In the genomic region with DNA sequence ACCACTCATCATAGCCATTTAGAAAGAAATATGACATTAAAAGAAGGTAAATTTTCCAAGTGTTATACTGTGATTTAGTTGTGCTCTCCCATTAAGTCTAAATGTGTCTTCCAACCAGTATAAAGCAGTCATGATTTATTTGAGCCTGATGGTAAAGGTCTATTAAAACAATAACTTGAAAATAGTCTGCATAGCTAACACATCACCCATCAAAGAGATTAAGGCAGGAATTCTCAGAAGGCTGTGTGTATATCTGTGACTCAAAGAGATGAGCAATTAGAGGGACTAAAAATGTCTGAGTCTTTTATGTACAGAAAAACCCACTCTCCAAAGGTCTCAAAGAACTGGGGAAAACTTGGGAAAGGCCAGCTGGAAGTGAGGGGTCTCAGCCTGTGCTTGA, we compare ENCODE assay signal across 18 cellular contexts.
DNase-seq lines count a peak whose midpoint lies in the region; ATAC-seq and TF ChIP-seq lines count a peak whose summit lies in the region.
"Had no signal": no experiment of that assay in that cellular context is flagged by ENCODE, and none has a peak within 500 bp of the region (broad histone marks: within the 10 kb centered on the region; RNA-seq: fewer than 3 reads in every experiment).

No MANE protein-coding gene starts in this region.

- intact Hi-C loops in colonic mucosa (cut with DNase I), result no loop called here

- H3K9ac ChIP-seq in colonic mucosa (ENCODE audit: low read depth in 2 of 2, low read length in 2 of 2), result no peak overlapping the region

- H3K9me3 Mint-ChIP-seq in HFFc6, result no peaks in the 10 kb centered on the region
- peaks cover 3% of the 10 kb centered on the region for H3K9me3 Mint-ChIP-seq in activated naive CD8-positive, alpha-beta T cell treated with anti-CD3 and anti-CD28 coated beads, Interleukin-2, amount 50 U/mL, for 24 hours
- H3K9me3 Mint-ChIP-seq in progenitor cell of endocrine pancreas (ENCODE audit: low read depth), result no peaks in the 10 kb centered on the region
- H3K9me3 Mint-ChIP-seq: activated T-helper 2 cell treated with anti-CD3 and anti-CD28 coated beads, Interferon-gamma antibody, Interleukin-2, Interleukin-4, amounts not matched to agents 10 μg/mL and 5 μg/mL and 100 μg/mL, durations not matched to agents 14 hours and 24 hours and 36 hours; brain had no signal

- peak; percentile 91 for DNase-seq in A172 (ENCODE audit: low spot score)
- DNase-seq in HFFc6, result peak; percentile 85
- peak; percentile 59 for DNase-seq in astrocyte of the hippocampus (ENCODE audit: low read depth, low spot score)
- DNase-seq in hepatic stellate cell (ENCODE audit: low spot score), result peak; percentile 7
- DNase-seq in COR-L47 (lab: John Stamatoyannopoulos, UW), result no peak
- no peak for DNase-seq in activated naive CD8-positive, alpha-beta T cell treated with anti-CD3 and anti-CD28 coated beads, Interleukin-2, amount 50 U/mL, for 24 hours
- DNase-seq in colonic mucosa, result no peak
- DNase-seq in progenitor cell of endocrine pancreas (ENCODE audit: low spot score, unreplicated experiment), result no peak
- DNase-seq: 8988T; activated CD8-positive, alpha-beta T cell treated with anti-CD3 and anti-CD28 coated beads, Interleukin-2, amount 10 ng/mL, durations not matched to agents 7 days and 5 days; kidney; mucosa of descending colon; NCI-H2029 treated with DMSO at 0.1 percent for 48 hours; NCI-H524 treated with DMSO at 0.1 percent for 48 hours; pancreas had no signal

- no peaks in the 10 kb centered on the region for H3K36me3 Mint-ChIP-seq in HFFc6 (ENCODE audit: low read depth)
- no peaks in the 10 kb centered on the region for H3K36me3 Mint-ChIP-seq in activated naive CD8-positive, alpha-beta T cell treated with anti-CD3 and anti-CD28 coated beads, Interleukin-2, amount 50 U/mL, for 24 hours (ENCODE audit: low read depth)
- no peaks in the 10 kb centered on the region for H3K36me3 Mint-ChIP-seq in progenitor cell of endocrine pancreas (ENCODE audit: insufficient read depth)
- H3K36me3 Mint-ChIP-seq: brain had no signal

- H3K36me3 ChIP-seq in colonic mucosa, result no peaks in the 10 kb centered on the region
- H3K36me3 ChIP-seq: pancreas had no signal

- no peaks in the 10 kb centered on the region for H3K27me3 Mint-ChIP-seq in HFFc6 (ENCODE audit: insufficient read depth)
- no peaks in the 10 kb centered on the region for H3K27me3 Mint-ChIP-seq in activated naive CD8-positive, alpha-beta T cell treated with anti-CD3 and anti-CD28 coated beads, Interleukin-2, amount 50 U/mL, for 24 hours
- H3K27me3 Mint-ChIP-seq in progenitor cell of endocrine pancreas, result no peaks in the 10 kb centered on the region

- H3K4me3 ChIP-seq in colonic mucosa, result no peak overlapping the region
- H3K4me3 ChIP-seq: mucosa of descending colon, pancreas had no signal

- no peak for TF ChIP-seq CTCF in HFFc6 (IDR thresholded peaks at IDR 0.05)
- no peak for TF ChIP-seq CTCF in colonic mucosa (IDR thresholded peaks at IDR 0.05)
- TF ChIP-seq CTCF in progenitor cell of endocrine pancreas (IDR thresholded peaks at IDR 0.05; ENCODE audit: unreplicated experiment), result no peak

- no peaks in the 10 kb centered on the region for H3K4me1 ChIP-seq in colonic mucosa
- H3K4me1 ChIP-seq: pancreas had no signal

- H3K9me3 ChIP-seq in colonic mucosa, result no peaks in the 10 kb centered on the region
- H3K9me3 ChIP-seq: mucosa of descending colon, pancreas had no signal

- H3K27me3 ChIP-seq in colonic mucosa, result no peaks in the 10 kb centered on the region
- H3K27me3 ChIP-seq: pancreas had no signal

- H3K4me1 Mint-ChIP-seq in HFFc6 (ENCODE audit: low read depth) (peaks cover 13% of the 10 kb centered on the region), progenitor cell of endocrine pancreas (ENCODE audit: low read depth) (peaks cover 9% of the 10 kb centered on the region)
- H3K4me1 Mint-ChIP-seq in activated naive CD8-positive, alpha-beta T cell treated with anti-CD3 and anti-CD28 coated beads, Interleukin-2, amount 50 U/mL, for 24 hours, result no peaks in the 10 kb centered on the region
- H3K4me1 Mint-ChIP-seq: brain had no signal

- no peak overlapping the region for H3K27ac ChIP-seq in colonic mucosa
- H3K27ac ChIP-seq: pancreas, VCaP had no signal

- H3K4me3 Mint-ChIP-seq in HFFc6 (peak overlapping the region; percentile 40), progenitor cell of endocrine pancreas (ENCODE audit: low read depth) (no peak overlapping the region)
- H3K4me3 Mint-ChIP-seq in activated naive CD8-positive, alpha-beta T cell treated with anti-CD3 and anti-CD28 coated beads, Interleukin-2, amount 50 U/mL, for 24 hours, result no peak overlapping the region
- H3K4me3 Mint-ChIP-seq: activated CD8-positive, alpha-beta T cell treated with anti-CD3 and anti-CD28 coated beads, Interleukin-2, amount 10 ng/mL, durations not matched to agents 7 days and 5 days; brain had no signal

- no peak for ATAC-seq in activated naive CD8-positive, alpha-beta T cell treated with anti-CD3 and anti-CD28 coated beads, Interleukin-2, amount 50 U/mL, for 24 hours
- ATAC-seq: activated CD8-positive, alpha-beta T cell treated with anti-CD3 and anti-CD28 coated beads, Interleukin-2, amount 10 ng/mL, durations not matched to agents 7 days and 5 days; mucosa of descending colon; pancreas had no signal

- peak overlapping the region; percentile 73 for H3K27ac Mint-ChIP-seq in HFFc6
- H3K27ac Mint-ChIP-seq in activated naive CD8-positive, alpha-beta T cell treated with anti-CD3 and anti-CD28 coated beads, Interleukin-2, amount 50 U/mL, for 24 hours, result no peak overlapping the region
- no peak overlapping the region for H3K27ac Mint-ChIP-seq in progenitor cell of endocrine pancreas
- H3K27ac Mint-ChIP-seq: activated CD8-positive, alpha-beta T cell treated with anti-CD3 and anti-CD28 coated beads, Interleukin-2, amount 10 ng/mL, durations not matched to agents 7 days and 5 days; activated T-helper 2 cell treated with anti-CD3 and anti-CD28 coated beads, Interferon-gamma antibody, Interleukin-2, Interleukin-4, amounts not matched to agents 10 μg/mL and 5 μg/mL and 100 μg/mL, durations not matched to agents 14 hours and 24 hours and 36 hours; brain had no signal

Comparison
In these comparisons a context has a peak if more than half of its experiments do, and no peak if none do; other contexts are left out.
1. DNase-seq: peak in A172 (single experiment), HFFc6 (single experiment), astrocyte of the hippocampus (single experiment) and hepatic stellate cell (single experiment); none in COR-L47 (single experiment), activated naive CD8-positive, alpha-beta T cell treated with anti-CD3 and anti-CD28 coated beads, Interleukin-2, amount 50 U/mL, for 24 hours (single experiment), colonic mucosa (single experiment) and progenitor cell of endocrine pancreas (single experiment).